Comparison of ENCODE assay signal across 9 cellular contexts in genomic region chr9:82606761-82607382, GRCh38.
A peak's percentile ranks its signal among the peaks of the same experiment; 100 is the strongest.
DNase-seq lines count a peak whose midpoint lies in the region; ATAC-seq, FAIRE-seq and TF ChIP-seq lines count a peak whose summit lies in the region.
"Had no signal": no experiment of that assay in that cellular context is flagged by ENCODE, and none has a peak within 500 bp of the region (broad histone marks: within the 10 kb centered on the region; RNA-seq: fewer than 3 reads in every experiment).

No MANE protein-coding gene starts in this region.

- H3K27ac Mint-ChIP-seq in HFFc6 (no peak overlapping the region), chondrocyte (ENCODE audit: unreplicated experiment) (no peak overlapping the region)
- no peak overlapping the region for H3K27ac Mint-ChIP-seq in activated CD8-positive, alpha-beta memory T cell treated with anti-CD3 and anti-CD28 coated beads, Interleukin-2, amount 10 ng/mL, durations not matched to agents 7 days and 5 days
- H3K27ac Mint-ChIP-seq: natural killer cell had no signal

- TF ChIP-seq CTCF in HFFc6 (IDR thresholded peaks at IDR 0.05) (peak; percentile 77), chondrocyte (IDR thresholded peaks at IDR 0.05) (peak; percentile 90)

- ATAC-seq in left lobe of liver: peak; percentile 81
- no peak for ATAC-seq in activated CD8-positive, alpha-beta memory T cell treated with anti-CD3 and anti-CD28 coated beads, Interleukin-2, amount 10 ng/mL, durations not matched to agents 7 days and 5 days

- CTCF ChIA-PET in activated CD8-positive, alpha-beta memory T cell treated with anti-CD3 and anti-CD28 coated beads, Interleukin-2, amount 10 ng/mL, durations not matched to agents 7 days and 5 days (lab: Charles Lee): no interaction called here

- H3K36me3 Mint-ChIP-seq in HFFc6 (ENCODE audit: low read depth) (no peaks in the 10 kb centered on the region), chondrocyte (ENCODE audit: low read depth) (no peaks in the 10 kb centered on the region)
- H3K36me3 Mint-ChIP-seq in activated CD8-positive, alpha-beta memory T cell treated with anti-CD3 and anti-CD28 coated beads, Interleukin-2, amount 10 ng/mL, durations not matched to agents 7 days and 5 days: no peaks in the 10 kb centered on the region
- H3K36me3 Mint-ChIP-seq: natural killer cell had no signal

- H3K9me3 Mint-ChIP-seq in HFFc6 (no peaks in the 10 kb centered on the region), chondrocyte (ENCODE audit: low read depth) (no peaks in the 10 kb centered on the region)
- H3K9me3 Mint-ChIP-seq in activated CD8-positive, alpha-beta memory T cell treated with anti-CD3 and anti-CD28 coated beads, Interleukin-2, amount 10 ng/mL, durations not matched to agents 7 days and 5 days (ENCODE audit: low read depth): peaks cover 2% of the 10 kb centered on the region
- H3K9me3 Mint-ChIP-seq: natural killer cell had no signal

- H3K4me1 Mint-ChIP-seq in HFFc6 (ENCODE audit: low read depth) (no peaks in the 10 kb centered on the region), chondrocyte (ENCODE audit: low read depth) (peaks cover 10% of the 10 kb centered on the region)
- H3K4me1 Mint-ChIP-seq in activated CD8-positive, alpha-beta memory T cell treated with anti-CD3 and anti-CD28 coated beads, Interleukin-2, amount 10 ng/mL, durations not matched to agents 7 days and 5 days: no peaks in the 10 kb centered on the region
- H3K4me1 Mint-ChIP-seq: natural killer cell had no signal

- H3K27me3 Mint-ChIP-seq in HFFc6 (ENCODE audit: insufficient read depth) (peaks cover 1% of the 10 kb centered on the region), chondrocyte (ENCODE audit: low read depth) (peaks cover 11% of the 10 kb centered on the region)
- H3K27me3 Mint-ChIP-seq in activated CD8-positive, alpha-beta memory T cell treated with anti-CD3 and anti-CD28 coated beads, Interleukin-2, amount 10 ng/mL, durations not matched to agents 7 days and 5 days: no peaks in the 10 kb centered on the region

- FAIRE-seq in urothelium cell line (lab: Jason Lieb, UNC): no peak

- DNase-seq in DMS53 treated with DMSO at 0.1 percent for 48 hours (lab: John Stamatoyannopoulos, UW; ENCODE audit: unreplicated experiment) (peak; percentile 30), HFFc6 (peak; percentile 74), NCI-H69 (lab: John Stamatoyannopoulos, UW) (peak; percentile 88), chondrocyte (ENCODE audit: low spot score) (no peak), left lobe of liver (ENCODE audit: low spot score) (peak; percentile 58), urothelium cell line (ENCODE audit: low spot score) (peak; percentile 53), T-helper 1 cell (no peak)
- DNase-seq in activated CD8-positive, alpha-beta memory T cell treated with anti-CD3 and anti-CD28 coated beads, Interleukin-2, amount 10 ng/mL, durations not matched to agents 7 days and 5 days: no peak
- DNase-seq: natural killer cell had no signal

- H3K4me3 Mint-ChIP-seq in HFFc6 (no peak overlapping the region), chondrocyte (ENCODE audit: unreplicated experiment) (no peak overlapping the region)
- no peak overlapping the region for H3K4me3 Mint-ChIP-seq in activated CD8-positive, alpha-beta memory T cell treated with anti-CD3 and anti-CD28 coated beads, Interleukin-2, amount 10 ng/mL, durations not matched to agents 7 days and 5 days
- H3K4me3 Mint-ChIP-seq: natural killer cell had no signal

Comparison
In these comparisons a context has a peak if more than half of its experiments do, and no peak if none do; other contexts are left out.
1. DNase-seq: peak in DMS53 treated with DMSO at 0.1 percent for 48 hours (single experiment), HFFc6 (single experiment), NCI-H69 (single experiment), left lobe of liver (single experiment) and urothelium cell line (single experiment); none in chondrocyte (single experiment), activated CD8-positive, alpha-beta memory T cell treated with anti-CD3 and anti-CD28 coated beads, Interleukin-2, amount 10 ng/mL, durations not matched to agents 7 days and 5 days (single experiment) and T-helper 1 cell (0 of 5).